In genomic region chr19:1251233-1251502, GRCh38 we compare ENCODE assay signal across 8 cellular contexts. TPM values are rescaled to one million over a fixed set of nuclear protein-coding genes. Genes with fewer than 3 reads are reported as not detected.
DNase-seq lines count a peak whose midpoint lies in the region; ATAC-seq, FAIRE-seq and TF ChIP-seq lines count a peak whose summit lies in the region.

No MANE protein-coding gene starts in this region.

- no peak overlapping the region for H2AFZ ChIP-seq in endothelial cell of umbilical vein (ENCODE audit: low read depth, low read length)

- ATAC-seq in activated T-cell treated with anti-CD3 and anti-CD28 coated beads, Interleukin-2, amount 50 U/mL, for 72 hours (replicated peaks in 1 of 2) = no peak
- ATAC-seq in RWPE2 (ENCODE audit: low read depth) (no peak), GM18502 (IDR thresholded peaks at IDR 0.05; ENCODE audit: poor library complexity, unreplicated experiment) (no peak), GM21619 (IDR thresholded peaks at IDR 0.05; ENCODE audit: unreplicated experiment) (no peak)
- ATAC-seq in naive thymus-derived CD4-positive, alpha-beta T cell = no peak

- peaks cover 57% of the 10 kb centered on the region for H3K79me2 ChIP-seq in endothelial cell of umbilical vein (ENCODE audit: control insufficient read depth, insufficient read depth, low read length)

- dilution Hi-C loops in endothelial cell of umbilical vein (cut with MboI; ENCODE audit: extremely low pct_ligation_motif_present, low sequenced_read_pairs) = no loop called here

- CTCF ChIA-PET in endothelial cell of umbilical vein (lab: Charles Lee) = interaction anchor here (1.3 kb wide), 1 partner anchor 15 kb away, joined by 4 read pairs; no protein-coding TSS in a partner anchor
- CTCF ChIA-PET in naive thymus-derived CD4-positive, alpha-beta T cell (lab: Charles Lee) = no interaction called here

- H3K36me3 Mint-ChIP-seq in activated T-cell treated with anti-CD3 and anti-CD28 coated beads, Interleukin-2, amount 50 U/mL, for 72 hours (ENCODE audit: insufficient read depth in 2 of 2) = peaks cover 9 to 21% of the 10 kb centered on the region in 2 donors
- peaks cover 0 to 19% (median 0%) of the 10 kb centered on the region in 5 donors for H3K36me3 Mint-ChIP-seq in naive thymus-derived CD4-positive, alpha-beta T cell

- no peaks in the 10 kb centered on the region for H3K9me1 ChIP-seq in endothelial cell of umbilical vein (replicated peaks; ENCODE audit: control insufficient read depth, extremely low read depth, insufficient read depth, low read length)

- H3K36me3 ChIP-seq in RWPE2 (ENCODE audit: low read depth) (peaks cover 52% of the 10 kb centered on the region), endothelial cell of umbilical vein (ENCODE audit: control insufficient read depth in 2 of 2, extremely low read depth in 1 of 2, insufficient read depth in 2 of 2, low read length in 2 of 2) (peaks cover 21 to 26% of the 10 kb centered on the region in 2 experiments)
- peaks cover 19 to 37% (median 24%) of the 10 kb centered on the region in 3 experiments for H3K36me3 ChIP-seq in naive thymus-derived CD4-positive, alpha-beta T cell (ENCODE audit: control insufficient read depth in 2 of 3, insufficient read depth in 3 of 3, low read length in 3 of 3)

- H3K4me1 Mint-ChIP-seq in activated T-cell treated with anti-CD3 and anti-CD28 coated beads, Interleukin-2, amount 50 U/mL, for 72 hours (ENCODE audit: low read depth) = peaks cover 16% of the 10 kb centered on the region
- peaks cover 0 to 19% (median 13%) of the 10 kb centered on the region in 7 donors for H3K4me1 Mint-ChIP-seq in naive thymus-derived CD4-positive, alpha-beta T cell

- peaks cover 13% of the 10 kb centered on the region for H3K4me1 ChIP-seq in RWPE2 (ENCODE audit: insufficient read depth, poor library complexity, severe bottlenecking)
- peaks cover 22% of the 10 kb centered on the region for H3K4me1 ChIP-seq in endothelial cell of umbilical vein (ENCODE audit: control insufficient read depth, extremely low read depth, insufficient read depth, low read length)
- H3K4me1 ChIP-seq in naive thymus-derived CD4-positive, alpha-beta T cell (ENCODE audit: control insufficient read depth in 2 of 2, insufficient read depth in 2 of 2, low read length in 2 of 2) = peaks cover 19 to 31% of the 10 kb centered on the region in 2 donors

- H3K27ac ChIP-seq in RWPE2 (ENCODE audit: poor library complexity, severe bottlenecking) = peak overlapping the region; percentile 97
- H3K27ac ChIP-seq in endothelial cell of umbilical vein (ENCODE audit: insufficient read depth, low read depth, low read length) = peak overlapping the region; percentile 90
- peak overlapping the region; percentile 93 for H3K27ac ChIP-seq in naive thymus-derived CD4-positive, alpha-beta T cell (ENCODE audit: low read depth, low read length)

- peak overlapping the region; percentile 87 for H3K9ac ChIP-seq in endothelial cell of umbilical vein (replicated peaks; ENCODE audit: extremely low read depth, insufficient read depth, low read length)

- FAIRE-seq in endothelial cell of umbilical vein (lab: Jason Lieb, UNC) = peak; percentile 18

- no peaks in the 10 kb centered on the region for H3K27me3 ChIP-seq in RWPE2 (ENCODE audit: insufficient read depth, poor library complexity, severe bottlenecking)
- H3K27me3 ChIP-seq in endothelial cell of umbilical vein (ENCODE audit: control insufficient read depth in 2 of 2, insufficient read depth in 2 of 2, low read length in 2 of 2) = no peaks in the 10 kb centered on the region
- H3K27me3 ChIP-seq in naive thymus-derived CD4-positive, alpha-beta T cell (ENCODE audit: control insufficient read depth in 2 of 2, insufficient read depth in 2 of 2, low read length in 2 of 2) = no peaks in the 10 kb centered on the region

- intact Hi-C loops in endothelial cell of umbilical vein (cut with micrococcal nuclease) = no loop called here
- intact Hi-C loops in naive thymus-derived CD4-positive, alpha-beta T cell (cut with micrococcal nuclease) = no loop called here

- peak overlapping the region; percentile 66 for H3K27ac Mint-ChIP-seq in activated T-cell treated with anti-CD3 and anti-CD28 coated beads, Interleukin-2, amount 50 U/mL, for 72 hours
- H3K27ac Mint-ChIP-seq in naive thymus-derived CD4-positive, alpha-beta T cell = peak overlapping the region; percentile 83 to 94 (median 91)

- peak overlapping the region; percentile 58 for H3K4me3 ChIP-seq in RWPE2 (ENCODE audit: severe bottlenecking)
- H3K4me3 ChIP-seq in endothelial cell of umbilical vein (replicated peaks in 1 of 3; ENCODE audit: insufficient read depth in 1 of 3, low read depth in 1 of 3, low read length in 3 of 3) = peak overlapping the region; percentile 60 to 88 (median 85)
- H3K4me3 ChIP-seq in naive thymus-derived CD4-positive, alpha-beta T cell (ENCODE audit: low read length) = peak overlapping the region; percentile 63

- TF ChIP-seq CTCF in RWPE2 (IDR thresholded peaks at IDR 0.05; ENCODE audit: poor library complexity, severe bottlenecking) (no peak), endothelial cell of umbilical vein (IDR thresholded peaks at IDR 0.05; ENCODE audit: extremely low read depth in 1 of 2, insufficient read depth in 1 of 2, low read depth in 1 of 2, low read length in 2 of 2) (no peak)

- H4K20me1 ChIP-seq in endothelial cell of umbilical vein (replicated peaks; ENCODE audit: control insufficient read depth, extremely low read depth, insufficient read depth, low read length) = no peaks in the 10 kb centered on the region

- H3K9me3 ChIP-seq in RWPE2 (ENCODE audit: severe bottlenecking) = no peaks in the 10 kb centered on the region
- no peaks in the 10 kb centered on the region for H3K9me3 ChIP-seq in endothelial cell of umbilical vein (replicated peaks; ENCODE audit: control insufficient read depth, insufficient read depth, low read length)
- H3K9me3 ChIP-seq in naive thymus-derived CD4-positive, alpha-beta T cell (ENCODE audit: control insufficient read depth in 2 of 3, low read length in 3 of 3) = no peaks in the 10 kb centered on the region

- H3K4me2 ChIP-seq in endothelial cell of umbilical vein (ENCODE audit: insufficient read depth, low read length) = peak overlapping the region; percentile 66

- POLR2A ChIA-PET in endothelial cell of umbilical vein (lab: Charles Lee) = no interaction called here
- POLR2A ChIA-PET in naive thymus-derived CD4-positive, alpha-beta T cell (lab: Charles Lee) = interaction anchor here (1.0 to 10.8 kb wide), 6 partner anchors 10 to 603 kb away, joined by 3 to 229 read pairs (median 14); partner anchors contain the start of gene CIRBP

- no peaks in the 10 kb centered on the region for H3K9me3 Mint-ChIP-seq in activated T-cell treated with anti-CD3 and anti-CD28 coated beads, Interleukin-2, amount 50 U/mL, for 72 hours
- H3K9me3 Mint-ChIP-seq in naive thymus-derived CD4-positive, alpha-beta T cell = peaks cover 0 to 3% (median 0%) of the 10 kb centered on the region in 11 donors

- no peak for TF ChIP-seq POLR2A in endothelial cell of umbilical vein (IDR thresholded peaks at IDR 0.05; ENCODE audit: low read depth, low read length)

- H3K4me3 Mint-ChIP-seq in activated T-cell treated with anti-CD3 and anti-CD28 coated beads, Interleukin-2, amount 50 U/mL, for 72 hours = peak overlapping the region; percentile 86 to 91
- peak overlapping the region; percentile 88 to 97 (median 94) for H3K4me3 Mint-ChIP-seq in naive thymus-derived CD4-positive, alpha-beta T cell

- BruUV-seq in endothelial cell of umbilical vein (replicated peaks; lab: Mats Ljungman, UMichigan) = no TSS peak

- no peaks in the 10 kb centered on the region for H3K27me3 Mint-ChIP-seq in activated T-cell treated with anti-CD3 and anti-CD28 coated beads, Interleukin-2, amount 50 U/mL, for 72 hours (ENCODE audit: low read depth)
- no peaks in the 10 kb centered on the region for H3K27me3 Mint-ChIP-seq in naive thymus-derived CD4-positive, alpha-beta T cell

- no peak for DNase-seq in activated T-cell treated with anti-CD3 and anti-CD28 coated beads, Interleukin-2, amount 50 U/mL, for 72 hours
- DNase-seq in activated T-cell treated with anti-CD3 and anti-CD28 coated beads for 4 hours (no peak), RWPE2 (ENCODE audit: low spot score) (no peak), endothelial cell of umbilical vein (ENCODE audit: low read depth, low spot score) (peak; percentile 56), NCI-H510A (lab: John Stamatoyannopoulos, UW) (no peak)
- DNase-seq in naive thymus-derived CD4-positive, alpha-beta T cell = peak in 3 of 9 donors; percentile 46 to 73 (median 70)

RNA-seq across cellular contexts. Expression of gene MIDN, which starts 2.8 kb away (rescaled TPM):
- 10 to 100 TPM; 72.3 to 75.4 TPM for total RNA-seq in activated T-cell treated with anti-CD3 and anti-CD28 coated beads, Interleukin-2, amount 50 U/mL, for 72 hours
- total RNA-seq in endothelial cell of umbilical vein = 85.9 and 107 TPM in 2 replicates
- polyA plus RNA-seq in endothelial cell of umbilical vein = 20.0 and 23.6 TPM in 2 replicates
- 8.3 and 13.6 TPM in 2 replicates for polyA plus RNA-seq in endothelial cell of umbilical vein (2011; cell fraction: cytosol; rRNA removed)
- 26.3 and 27.8 TPM in 2 replicates for polyA plus RNA-seq in endothelial cell of umbilical vein (2011; cell fraction: nucleus; rRNA removed)
- 16.1 and 27.1 TPM in 2 replicates for polyA plus RNA-seq in endothelial cell of umbilical vein (2012)
- polyA minus RNA-seq in endothelial cell of umbilical vein = 13.6 and 16.8 TPM in 2 replicates
- polyA minus RNA-seq in endothelial cell of umbilical vein (2011; cell fraction: cytosol; rRNA and poly(A)+ RNA removed) = 34.1 TPM
- polyA minus RNA-seq in endothelial cell of umbilical vein (2011; cell fraction: nucleus; rRNA and poly(A)+ RNA removed) = 10.2 and 42.0 TPM in 2 replicates
- total RNA-seq in naive thymus-derived CD4-positive, alpha-beta T cell = 100 to 1,000 TPM in 2 of 5 experiments, 10 to 100 TPM in 3; 22.6 to 310 (median 78.1) TPM
- 1 to 10 TPM; 1.4 to 3.6 TPM for polyA plus RNA-seq in naive thymus-derived CD4-positive, alpha-beta T cell

RNA-seq across cellular contexts. Expression of gene ATP5F1D, which starts 9.6 kb away (rescaled TPM):
- total RNA-seq in activated T-cell treated with anti-CD3 and anti-CD28 coated beads, Interleukin-2, amount 50 U/mL, for 72 hours = 100 to 1,000 TPM; 169 to 201 TPM
- 190 and 192 TPM in 2 replicates for total RNA-seq in endothelial cell of umbilical vein
- 167 and 236 TPM in 2 replicates for polyA plus RNA-seq in endothelial cell of umbilical vein
- 55.6 and 104 TPM in 2 replicates for polyA plus RNA-seq in endothelial cell of umbilical vein (2011; cell fraction: cytosol; rRNA removed)
- 31.6 and 37.8 TPM in 2 replicates for polyA plus RNA-seq in endothelial cell of umbilical vein (2011; cell fraction: nucleus; rRNA removed)
- 93.2 and 184 TPM in 2 replicates for polyA plus RNA-seq in endothelial cell of umbilical vein (2012)
- 27.5 and 56.7 TPM in 2 replicates for polyA minus RNA-seq in endothelial cell of umbilical vein
- 231 TPM for polyA minus RNA-seq in endothelial cell of umbilical vein (2011; cell fraction: cytosol; rRNA and poly(A)+ RNA removed)
- 9.3 and 13.8 TPM in 2 replicates for polyA minus RNA-seq in endothelial cell of umbilical vein (2011; cell fraction: nucleus; rRNA and poly(A)+ RNA removed)
- total RNA-seq in naive thymus-derived CD4-positive, alpha-beta T cell = 100 to 1,000 TPM in 3 of 5 experiments, 10 to 100 TPM in 2; 90.6 to 178 (median 102) TPM
- 100 to 1,000 TPM; 209 to 302 TPM for polyA plus RNA-seq in naive thymus-derived CD4-positive, alpha-beta T cell

RNA-seq across cellular contexts. Expression of gene CBARP, which starts 13.4 kb away (rescaled TPM):
- total RNA-seq in activated T-cell treated with anti-CD3 and anti-CD28 coated beads, Interleukin-2, amount 50 U/mL, for 72 hours = under 1 TPM; 0.38 to 0.58 TPM
- 9.2 and 9.6 TPM in 2 replicates for total RNA-seq in endothelial cell of umbilical vein
- polyA plus RNA-seq in endothelial cell of umbilical vein = 3.5 and 4.4 TPM in 2 replicates
- polyA plus RNA-seq in endothelial cell of umbilical vein (2011; cell fraction: cytosol; rRNA removed) = 1.0 and 2.5 TPM in 2 replicates
- 6.4 and 6.5 TPM in 2 replicates for polyA plus RNA-seq in endothelial cell of umbilical vein (2011; cell fraction: nucleus; rRNA removed)
- polyA plus RNA-seq in endothelial cell of umbilical vein (2012) = 2.6 and 7.5 TPM in 2 replicates
- polyA minus RNA-seq in endothelial cell of umbilical vein = 0.70 and 1.6 TPM in 2 replicates
- 0.51 TPM for polyA minus RNA-seq in endothelial cell of umbilical vein (2011; cell fraction: cytosol; rRNA and poly(A)+ RNA removed)
- polyA minus RNA-seq in endothelial cell of umbilical vein (2011; cell fraction: nucleus; rRNA and poly(A)+ RNA removed) = 1.4 and 3.3 TPM in 2 replicates
- under 1 TPM in 2 of 5 experiments, not detected in 3; 0.15 to 0.27 TPM for total RNA-seq in naive thymus-derived CD4-positive, alpha-beta T cell
- not detected for polyA plus RNA-seq in naive thymus-derived CD4-positive, alpha-beta T cell

RNA-seq across cellular contexts. Expression of gene CIRBP, which starts 18.0 kb away (rescaled TPM):
- 100 to 1,000 TPM; 400 to 456 TPM for total RNA-seq in activated T-cell treated with anti-CD3 and anti-CD28 coated beads, Interleukin-2, amount 50 U/mL, for 72 hours
- 225 and 229 TPM in 2 replicates for total RNA-seq in endothelial cell of umbilical vein
- polyA plus RNA-seq in endothelial cell of umbilical vein = 267 and 439 TPM in 2 replicates
- 345 and 381 TPM in 2 replicates for polyA plus RNA-seq in endothelial cell of umbilical vein (2011; cell fraction: cytosol; rRNA removed)
- 851 and 1,301 TPM in 2 replicates for polyA plus RNA-seq in endothelial cell of umbilical vein (2011; cell fraction: nucleus; rRNA removed)
- 199 and 231 TPM in 2 replicates for polyA plus RNA-seq in endothelial cell of umbilical vein (2012)
- polyA minus RNA-seq in endothelial cell of umbilical vein = 136 and 186 TPM in 2 replicates
- polyA minus RNA-seq in endothelial cell of umbilical vein (2011; cell fraction: cytosol; rRNA and poly(A)+ RNA removed) = 43.9 TPM
- polyA minus RNA-seq in endothelial cell of umbilical vein (2011; cell fraction: nucleus; rRNA and poly(A)+ RNA removed) = 105 and 121 TPM in 2 replicates
- total RNA-seq in naive thymus-derived CD4-positive, alpha-beta T cell = 100 to 1,000 TPM; 237 to 629 (median 524) TPM
- polyA plus RNA-seq in naive thymus-derived CD4-positive, alpha-beta T cell = 100 to 1,000 TPM; 233 to 247 TPM

RNA-seq across cellular contexts. Expression of gene FAM174C, which starts 24.2 kb away (rescaled TPM):
- 10 to 100 TPM; 59.8 to 69.1 TPM for total RNA-seq in activated T-cell treated with anti-CD3 and anti-CD28 coated beads, Interleukin-2, amount 50 U/mL, for 72 hours
- 46.7 and 47.5 TPM in 2 replicates for total RNA-seq in endothelial cell of umbilical vein
- 83.9 and 127 TPM in 2 replicates for polyA plus RNA-seq in endothelial cell of umbilical vein
- polyA plus RNA-seq in endothelial cell of umbilical vein (2011; cell fraction: cytosol; rRNA removed) = 45.5 and 62.4 TPM in 2 replicates
- polyA plus RNA-seq in endothelial cell of umbilical vein (2011; cell fraction: nucleus; rRNA removed) = 22.4 and 27.0 TPM in 2 replicates
- polyA plus RNA-seq in endothelial cell of umbilical vein (2012) = 36.7 and 43.6 TPM in 2 replicates
- 10.6 and 15.2 TPM in 2 replicates for polyA minus RNA-seq in endothelial cell of umbilical vein
- 70.9 TPM for polyA minus RNA-seq in endothelial cell of umbilical vein (2011; cell fraction: cytosol; rRNA and poly(A)+ RNA removed)
- 5.8 and 8.0 TPM in 2 replicates for polyA minus RNA-seq in endothelial cell of umbilical vein (2011; cell fraction: nucleus; rRNA and poly(A)+ RNA removed)
- 10 to 100 TPM; 31.7 to 57.3 (median 47.7) TPM for total RNA-seq in naive thymus-derived CD4-positive, alpha-beta T cell
- 10 to 100 TPM; 75.0 to 78.8 TPM for polyA plus RNA-seq in naive thymus-derived CD4-positive, alpha-beta T cell
